ENCODE assay signal across 14 cellular contexts in genomic region chr3:9175421-9175820, GRCh38.
DNase-seq lines count a peak whose midpoint lies in the region; ATAC-seq and TF ChIP-seq lines count a peak whose summit lies in the region.
"Had no signal": no experiment of that assay in that cellular context is flagged by ENCODE, and none has a peak within 500 bp of the region (broad histone marks: within the 10 kb centered on the region; RNA-seq: fewer than 3 reads in every experiment).

No MANE protein-coding gene starts in this region.

- intact Hi-C loops in Panc1 (cut with micrococcal nuclease; ENCODE audit: unreplicated experiment) (no loop called here), left ventricle myocardium inferior (cut with micrococcal nuclease) (no loop called here)
- intact Hi-C loops in naive thymus-derived CD4-positive, alpha-beta T cell (cut with micrococcal nuclease), result no loop called here

- BruUV-seq in Panc1 (replicated peaks; lab: Mats Ljungman, UMichigan), result no TSS peak

- peaks cover 0 to 8% (median 0%) of the 10 kb centered on the region in 5 donors for H3K36me3 Mint-ChIP-seq in naive thymus-derived CD4-positive, alpha-beta T cell

- CTCF ChIA-PET in Panc1 (lab: Charles Lee), result no interaction called here
- CTCF ChIA-PET in naive thymus-derived CD4-positive, alpha-beta T cell (lab: Charles Lee), result no interaction called here

- TF ChIP-seq CTCF in Panc1 (IDR thresholded peaks at IDR 0.05) (no peak), osteoblast (IDR thresholded peaks at IDR 0.05; ENCODE audit: extremely low read depth, low read depth, low read length) (no peak), left ventricle myocardium inferior (IDR thresholded peaks at IDR 0.05; ENCODE audit: borderline replicate concordance) (no peak)

- H4K20me1 ChIP-seq in osteoblast (ENCODE audit: insufficient read depth, low read length), result no peaks in the 10 kb centered on the region

- no peaks in the 10 kb centered on the region for H3K27me3 ChIP-seq in Panc1 (ENCODE audit: control insufficient read depth, insufficient read depth, low read length)
- H3K27me3 ChIP-seq in osteoblast (ENCODE audit: insufficient read depth, low read length), result peaks cover 2% of the 10 kb centered on the region
- no peaks in the 10 kb centered on the region for H3K27me3 ChIP-seq in left ventricle myocardium inferior (ENCODE audit: low read depth)
- no peaks in the 10 kb centered on the region for H3K27me3 ChIP-seq in naive thymus-derived CD4-positive, alpha-beta T cell (ENCODE audit: control insufficient read depth in 2 of 2, insufficient read depth in 2 of 2, low read length in 2 of 2)
- H3K27me3 ChIP-seq: upper lobe of left lung had no signal

- no peak overlapping the region for H2AFZ ChIP-seq in osteoblast (ENCODE audit: low read length)

- DNase-seq in Caki2 (ENCODE audit: low read depth) (peak; percentile 85), Panc1 (ENCODE audit: low read depth, low spot score) (no peak), dermis microvascular lymphatic vessel endothelial cell (ENCODE audit: low read depth in 2 of 2) (peak; percentile 38 to 50), osteoblast (ENCODE audit: insufficient read length, low spot score, missing footprints) (peak; percentile 83), left ventricle myocardium inferior (no peak), middle frontal gyrus (ENCODE audit: extremely low spot score, low spot score) (no peak)
- DNase-seq in naive thymus-derived CD4-positive, alpha-beta T cell, result no peak
- DNase-seq: activated gamma-delta T cell treated with Interleukin-2 at 50 U/mL for 16 hours, hypothalamus, NCI-H1694 treated with DMSO at 0.1 percent for 48 hours, SHP77 treated with DMSO at 0.1 percent for 48 hours had no signal

- no peaks in the 10 kb centered on the region for H3K79me2 ChIP-seq in osteoblast (ENCODE audit: insufficient read depth, low read length)

- in situ Hi-C loops in Caki2 (cut with HindIII; ENCODE audit: low pct_unique_long_range_greater_than_20kb, low sequenced_read_pairs) (no loop called here), Panc1 (cut with HindIII; ENCODE audit: low pct_unique_long_range_greater_than_20kb, low sequenced_read_pairs) (no loop called here)

- H3K27ac ChIP-seq in Panc1 (ENCODE audit: low read length), result no peak overlapping the region
- no peak overlapping the region for H3K27ac ChIP-seq in osteoblast (ENCODE audit: low read depth, low read length)
- no peak overlapping the region for H3K27ac ChIP-seq in left ventricle myocardium inferior (replicated peaks)
- H3K27ac ChIP-seq in naive thymus-derived CD4-positive, alpha-beta T cell (ENCODE audit: low read depth, low read length), result no peak overlapping the region
- H3K27ac ChIP-seq: upper lobe of left lung had no signal

- ATAC-seq in Panc1 (0 out of 2 replicates have a peak, but pooled peaks have one; percentile 40), GM21723 (IDR thresholded peaks at IDR 0.05; ENCODE audit: unreplicated experiment) (no peak)
- no peak for ATAC-seq in naive thymus-derived CD4-positive, alpha-beta T cell
- ATAC-seq: K562 had no signal

- no peaks in the 10 kb centered on the region for H3K9me3 ChIP-seq in Panc1 (ENCODE audit: control insufficient read depth, insufficient read depth, low read depth, low read length)
- H3K9me3 ChIP-seq in osteoblast (ENCODE audit: low read depth, low read length), result no peaks in the 10 kb centered on the region
- no peaks in the 10 kb centered on the region for H3K9me3 ChIP-seq in left ventricle myocardium inferior (replicated peaks)
- H3K9me3 ChIP-seq in naive thymus-derived CD4-positive, alpha-beta T cell (ENCODE audit: control insufficient read depth in 2 of 3, low read length in 3 of 3), result no peaks in the 10 kb centered on the region
- H3K9me3 ChIP-seq: upper lobe of left lung had no signal

- H3K36me3 ChIP-seq in Panc1 (ENCODE audit: control insufficient read depth, insufficient read depth, low read length) (no peaks in the 10 kb centered on the region), osteoblast (ENCODE audit: insufficient read depth, low read length) (no peaks in the 10 kb centered on the region), left ventricle myocardium inferior (no peaks in the 10 kb centered on the region)
- no peaks in the 10 kb centered on the region for H3K36me3 ChIP-seq in naive thymus-derived CD4-positive, alpha-beta T cell (ENCODE audit: control insufficient read depth in 2 of 3, insufficient read depth in 3 of 3, low read length in 3 of 3)
- H3K36me3 ChIP-seq: upper lobe of left lung had no signal

- H3K4me3 ChIP-seq in Panc1 (ENCODE audit: low read depth in 2 of 2, low read length in 2 of 2) (no peak overlapping the region), osteoblast (ENCODE audit: insufficient read depth, low read length) (no peak overlapping the region), left ventricle myocardium inferior (no peak overlapping the region)
- H3K4me3 ChIP-seq in naive thymus-derived CD4-positive, alpha-beta T cell (ENCODE audit: low read length), result no peak overlapping the region
- H3K4me3 ChIP-seq: K562, upper lobe of left lung had no signal

- H3K27ac Mint-ChIP-seq in naive thymus-derived CD4-positive, alpha-beta T cell, result no peak overlapping the region

- peaks cover 35 to 53% (median 42%) of the 10 kb centered on the region in 7 donors for H3K4me1 Mint-ChIP-seq in naive thymus-derived CD4-positive, alpha-beta T cell

- POLR2A ChIA-PET in Panc1 (lab: Charles Lee), result interaction anchor here (0.6 kb wide), 1 partner anchor 162 kb away, joined by 3 read pairs; no protein-coding TSS in a partner anchor
- POLR2A ChIA-PET in naive thymus-derived CD4-positive, alpha-beta T cell (lab: Charles Lee), result no interaction called here

- H3K4me1 ChIP-seq in Panc1 (ENCODE audit: control insufficient read depth, insufficient read depth, low read length), result no peaks in the 10 kb centered on the region; the same call in 1 of the 2 replicates
- H3K4me1 ChIP-seq in osteoblast (ENCODE audit: insufficient read depth, low read length), result no peaks in the 10 kb centered on the region
- peaks cover 10% of the 10 kb centered on the region for H3K4me1 ChIP-seq in left ventricle myocardium inferior
- peaks cover 9 to 18% of the 10 kb centered on the region in 2 donors for H3K4me1 ChIP-seq in naive thymus-derived CD4-positive, alpha-beta T cell (ENCODE audit: control insufficient read depth in 2 of 2, insufficient read depth in 2 of 2, low read length in 2 of 2)

- H3K4me3 Mint-ChIP-seq in naive thymus-derived CD4-positive, alpha-beta T cell, result no peak overlapping the region

- no peaks in the 10 kb centered on the region for H3K9me3 Mint-ChIP-seq in naive thymus-derived CD4-positive, alpha-beta T cell

- no peak overlapping the region for H3K4me2 ChIP-seq in osteoblast (ENCODE audit: insufficient read depth, low read length)

- peaks cover 0 to 4% (median 0%) of the 10 kb centered on the region in 5 donors for H3K27me3 Mint-ChIP-seq in naive thymus-derived CD4-positive, alpha-beta T cell

Comparison
In these comparisons a context has a peak if more than half of its experiments do, and no peak if none do; other contexts are left out.
1. DNase-seq: peak in Caki2 (single experiment), dermis microvascular lymphatic vessel endothelial cell (2 of 2) and osteoblast (single experiment); none in Panc1 (single experiment), left ventricle myocardium inferior (single experiment), naive thymus-derived CD4-positive, alpha-beta T cell (0 of 9) and middle frontal gyrus (single experiment).